Comparison of ENCODE assay signal across 8 cellular contexts in genomic region chr10:50561266-50561665, GRCh38.
A peak's percentile ranks its signal among the peaks of the same experiment; 100 is the strongest.
DNase-seq lines count a peak whose midpoint lies in the region; ATAC-seq and TF ChIP-seq lines count a peak whose summit lies in the region.

No MANE protein-coding gene starts in this region.

- no peak overlapping the region for H3K4me3 Mint-ChIP-seq in T-helper 17 cell

- H3K9me3 ChIP-seq in T-helper 17 cell (ENCODE audit: control insufficient read depth, low read length, poor library complexity, severe bottlenecking), result no peaks in the 10 kb centered on the region
- no peaks in the 10 kb centered on the region for H3K9me3 ChIP-seq in parathyroid adenoma (ENCODE audit: control insufficient read depth, low read length)

- H2AFZ ChIP-seq in parathyroid adenoma, result no peak overlapping the region

- peak overlapping the region; percentile 42 for H3K27ac ChIP-seq in parathyroid adenoma

- H3K79me2 ChIP-seq in parathyroid adenoma, result peaks cover 30% of the 10 kb centered on the region

- no peak overlapping the region for H3K9ac ChIP-seq in parathyroid adenoma

- no peak overlapping the region for H3K4me2 ChIP-seq in parathyroid adenoma (ENCODE audit: low read length)

- peaks cover 28% of the 10 kb centered on the region for H3K4me1 Mint-ChIP-seq in T-helper 17 cell

- no peak for TF ChIP-seq CTCF in parathyroid adenoma (IDR thresholded peaks at IDR 0.05)

- H3K4me1 ChIP-seq in parathyroid adenoma, result peaks cover 12% of the 10 kb centered on the region

- DNase-seq in AG20443 (ENCODE audit: low spot score) (peak; percentile 87), T-helper 17 cell (no peak), fibroblast of the conjunctiva (ENCODE audit: low read depth) (peak; percentile 92), NCI-H69 (lab: John Stamatoyannopoulos, UW) (no peak)

- no peaks in the 10 kb centered on the region for H3K27me3 ChIP-seq in parathyroid adenoma (ENCODE audit: control insufficient read depth, insufficient read depth, low read length)

- H3K36me3 ChIP-seq in parathyroid adenoma (ENCODE audit: control insufficient read depth, insufficient read depth, low read length), result no peaks in the 10 kb centered on the region

- no peak overlapping the region for H3K4me3 ChIP-seq in parathyroid adenoma (ENCODE audit: low read depth, low read length)

- H3K36me3 Mint-ChIP-seq in T-helper 17 cell (ENCODE audit: low read depth), result no peaks in the 10 kb centered on the region

- H3K27ac Mint-ChIP-seq in T-helper 17 cell, result peak overlapping the region; percentile 8

- no peaks in the 10 kb centered on the region for H3K27me3 Mint-ChIP-seq in T-helper 17 cell

- ATAC-seq in T-helper 17 cell (no peak), HG03521 (IDR thresholded peaks at IDR 0.05; ENCODE audit: unreplicated experiment) (no peak), HG03342 (IDR thresholded peaks at IDR 0.05; ENCODE audit: unreplicated experiment) (no peak), HG03135 (IDR thresholded peaks at IDR 0.05; ENCODE audit: unreplicated experiment) (no peak)

Comparison
In these comparisons a context has a peak if more than half of its experiments do, and no peak if none do; other contexts are left out.
1. DNase-seq: peak in AG20443 (single experiment) and fibroblast of the conjunctiva (single experiment); none in T-helper 17 cell (0 of 3) and NCI-H69 (single experiment).